1 cellular context compared by ENCODE assay signal in genomic region chr16:85395207-85395912, GRCh38.
TF ChIP-seq lines count a peak whose summit lies in the region.

No MANE protein-coding gene starts in this region.

TF ChIP-seq in HEK293, 187 proteins besides CTCF, POLR2A, EP300 and RAD21 (continued from another document):
- no peak for TF ChIP-seq ZSCAN5A (tag by site-specific recombination; IDR thresholded peaks at IDR 0.05)
- TF ChIP-seq KLF8 (tag by site-specific recombination; IDR thresholded peaks at IDR 0.05): no peak
- TF ChIP-seq GLIS2 (tag by site-specific recombination; IDR thresholded peaks at IDR 0.05): peak; percentile 75
- TF ChIP-seq ZNF629 (tag by site-specific recombination; IDR thresholded peaks at IDR 0.05): peak; percentile 47; the same call in 1 of the 2 replicates
- peak; percentile 32; the same call in 1 of the 2 replicates for TF ChIP-seq ZBTB20 (tag by site-specific recombination; IDR thresholded peaks at IDR 0.05)
- peak; percentile 92 for TF ChIP-seq ZNF423 (tag by site-specific recombination; IDR thresholded peaks at IDR 0.05)
- 0 out of 2 replicates have a peak, but pooled peaks have one; percentile 25 for TF ChIP-seq ZNF610 (tag by site-specific recombination; IDR thresholded peaks at IDR 0.05; ENCODE audit: borderline replicate concordance)
- TF ChIP-seq ZNF660 (tag by site-specific recombination; IDR thresholded peaks at IDR 0.05): 0 out of 2 replicates have a peak, but pooled peaks have one; percentile 31
- TF ChIP-seq ZBTB26 (tag by site-specific recombination; optimal IDR thresholded peaks at IDR 0.05): peak; percentile 13
- TF ChIP-seq MYNN (tag by site-specific recombination; IDR thresholded peaks at IDR 0.05; ENCODE audit: borderline replicate concordance): no peak
- no peak for TF ChIP-seq ZNF623 (tag by site-specific recombination; IDR thresholded peaks at IDR 0.05)
- TF ChIP-seq ZNF514 (tag by site-specific recombination; IDR thresholded peaks at IDR 0.05): no peak
- TF ChIP-seq BCL11B (tag by site-specific recombination; IDR thresholded peaks at IDR 0.05; ENCODE audit: low read depth): no peak
- 0 out of 2 replicates have a peak, but pooled peaks have one; percentile 8 for TF ChIP-seq ZNF580 (tag by site-specific recombination; IDR thresholded peaks at IDR 0.05)
- peak; percentile 60; the same call in 1 of the 2 replicates for TF ChIP-seq ZXDB (tag by site-specific recombination; IDR thresholded peaks at IDR 0.05)
- peak; percentile 86 for TF ChIP-seq ZBTB48 (tag by site-specific recombination; IDR thresholded peaks at IDR 0.05)
- no peak for TF ChIP-seq ZFP3 (tag by site-specific recombination; IDR thresholded peaks at IDR 0.05; ENCODE audit: low read depth)
- peak; percentile 89 for TF ChIP-seq GLIS1 (tag by site-specific recombination; IDR thresholded peaks at IDR 0.05)
- TF ChIP-seq ZNF174 (tag by site-specific recombination; IDR thresholded peaks at IDR 0.05): no peak
- TF ChIP-seq ZNF280C (tag by site-specific recombination; IDR thresholded peaks at IDR 0.05): no peak
- peak; percentile 92 for TF ChIP-seq ZNF341 (tag by site-specific recombination; IDR thresholded peaks at IDR 0.05; ENCODE audit: low read depth)
- TF ChIP-seq KLF17 (tag by site-specific recombination; IDR thresholded peaks at IDR 0.05): peak; percentile 74; the same call in 1 of the 2 replicates
- peak; percentile 87 for TF ChIP-seq EGR2 (tag by site-specific recombination; IDR thresholded peaks at IDR 0.05; ENCODE audit: low read depth)
- TF ChIP-seq ZNF114 (tag by site-specific recombination; IDR thresholded peaks at IDR 0.05): no peak
- no peak for TF ChIP-seq SCRT2 (tag by site-specific recombination; IDR thresholded peaks at IDR 0.05)
- TF ChIP-seq ZNF398 (tag by site-specific recombination; IDR thresholded peaks at IDR 0.05): peak; percentile 94
- TF ChIP-seq ZNF366 (tag by site-specific recombination; conservative IDR thresholded peaks at IDR 0.05): peak; percentile 74
- peak; percentile 56 for TF ChIP-seq ZBTB17 (tag by site-specific recombination; IDR thresholded peaks at IDR 0.05)
- TF ChIP-seq ZNF24 (tag by site-specific recombination; IDR thresholded peaks at IDR 0.05): peak; percentile 70; the same call in 1 of the 2 replicates
- peak; percentile 79; the same call in 1 of the 2 replicates for TF ChIP-seq ZNF600 (tag by site-specific recombination; IDR thresholded peaks at IDR 0.05)
- peak; percentile 33; the same call in 1 of the 2 replicates for TF ChIP-seq KLF16 (tag by site-specific recombination; IDR thresholded peaks at IDR 0.05)
- peak; percentile 84 for TF ChIP-seq PRDM1 (tag by site-specific recombination; IDR thresholded peaks at IDR 0.05)
- peak; percentile 63 for TF ChIP-seq ZEB2 (tag by site-specific recombination; IDR thresholded peaks at IDR 0.05)
- TF ChIP-seq ZNF335 (tag by site-specific recombination; conservative IDR thresholded peaks at IDR 0.05): peak; percentile 15; the same call in 1 of the 2 replicates
- TF ChIP-seq ZNF169 (tag by site-specific recombination; IDR thresholded peaks at IDR 0.05): no peak
- peak; percentile 95 for TF ChIP-seq WT1 (tag by site-specific recombination; IDR thresholded peaks at IDR 0.05)
- peak; percentile 63; the same call in 1 of the 2 replicates for TF ChIP-seq IKZF3 (tag by site-specific recombination; IDR thresholded peaks at IDR 0.05)
- peak; percentile 19; the same call in 1 of the 2 replicates for TF ChIP-seq FEZF1 (tag by site-specific recombination; IDR thresholded peaks at IDR 0.05)
- no peak for TF ChIP-seq REST (tag by site-specific recombination; IDR thresholded peaks at IDR 0.05)
- TF ChIP-seq PATZ1 (tag by site-specific recombination; IDR thresholded peaks at IDR 0.05): peak; percentile 83
- no peak for TF ChIP-seq ZNF658 (tag by site-specific recombination; IDR thresholded peaks at IDR 0.05)
- no peak for TF ChIP-seq ZNF76 (tag by site-specific recombination; IDR thresholded peaks at IDR 0.05; ENCODE audit: borderline replicate concordance, low read depth)
- TF ChIP-seq PBX3 (CRISPR knock-in tag; IDR thresholded peaks at IDR 0.05): no peak
